In the genomic region with DNA sequence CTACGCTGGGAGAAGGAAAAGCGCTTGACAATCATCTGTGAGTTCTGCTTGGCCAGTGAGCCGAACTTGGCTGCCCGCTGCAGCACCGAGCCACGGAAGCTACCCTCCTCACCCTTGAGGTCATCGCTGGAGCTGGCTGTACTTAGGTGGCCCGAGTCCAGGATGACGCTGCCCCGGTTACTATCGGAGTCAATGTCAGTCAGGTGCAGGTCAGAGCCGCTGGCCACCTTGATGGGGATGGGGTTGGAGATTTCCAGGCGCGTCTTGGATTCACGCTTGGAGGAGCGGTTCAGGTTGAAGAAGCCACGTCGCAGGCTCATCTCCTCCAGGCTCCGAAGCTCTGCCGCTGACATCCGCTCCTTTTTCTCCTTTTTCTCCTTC, we compare ENCODE assay signal across 1 cellular context.
TF ChIP-seq lines count a peak whose summit lies in the region.

No MANE protein-coding gene starts in this region.

TF ChIP-seq in HCT116, 20 proteins besides CTCF, POLR2A, EP300 and RAD21:
- TF ChIP-seq ZFX (IDR thresholded peaks at IDR 0.05), result no peak
- TF ChIP-seq POLR2AphosphoS5 (IDR thresholded peaks at IDR 0.05; ENCODE audit: low read depth, low read length), result no peak
- no peak for TF ChIP-seq JUND (IDR thresholded peaks at IDR 0.05)
- no peak for TF ChIP-seq SRF (IDR thresholded peaks at IDR 0.05; ENCODE audit: low read depth)
- no peak for TF ChIP-seq ZBTB33 (IDR thresholded peaks at IDR 0.05; ENCODE audit: extremely low read depth, insufficient replicate concordance, low read length)
- no peak for TF ChIP-seq SP1 (IDR thresholded peaks at IDR 0.05; ENCODE audit: low read depth)
- TF ChIP-seq TCF7L2 (IDR thresholded peaks at IDR 0.05; ENCODE audit: borderline replicate concordance, extremely low read depth, insufficient read depth, insufficient read length), result no peak
- no peak for TF ChIP-seq EZH2phosphoT487 (IDR thresholded peaks at IDR 0.05; ENCODE audit: borderline replicate concordance)
- no peak for TF ChIP-seq YY1 (IDR thresholded peaks at IDR 0.05; ENCODE audit: extremely low read depth, insufficient replicate concordance, low read depth, low read length)
- TF ChIP-seq, protein P1, sequence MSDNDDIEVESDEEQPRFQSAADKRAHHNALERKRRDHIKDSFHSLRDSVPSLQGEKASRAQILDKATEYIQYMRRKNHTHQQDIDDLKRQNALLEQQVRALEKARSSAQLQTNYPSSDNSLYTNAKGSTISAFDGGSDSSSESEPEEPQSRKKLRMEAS (IDR thresholded peaks at IDR 0.05), result no peak
